26 cellular contexts compared by ENCODE assay signal in genomic region chr16:8120001-8120400, GRCh38.
"Had no signal": no experiment of that assay in that cellular context is flagged by ENCODE, and none has a peak within 500 bp of the region (broad histone marks: within the 10 kb centered on the region; RNA-seq: fewer than 3 reads in every experiment).

No MANE protein-coding gene starts in this region.

- H3K9me3 ChIP-seq: lower lobe of right lung, ovary, right lobe of liver, suprapubic skin, thoracic aorta, tibial artery, upper lobe of right lung, uterus had no signal

- H3K4me1 ChIP-seq: left lung, lower lobe of right lung, right atrium auricular region, right lobe of liver, spleen, suprapubic skin, tibial artery, upper lobe of right lung, uterus had no signal

- ATAC-seq: left colon; left lung; lower lobe of right lung; naive thymus-derived CD8-positive, alpha-beta T cell; right lobe of liver; stimulated activated effector memory CD8-positive, alpha-beta T cell treated with anti-CD3 and anti-CD28 coated beads, Interleukin-12 subunit alpha, Interleukin-12 subunit beta, amount 100 ng/mL, for 72 hours; upper lobe of right lung had no signal

- H3K4me3 ChIP-seq: left lung, lower lobe of right lung, ovary, right atrium auricular region, right lobe of liver, spleen, suprapubic skin, thoracic aorta, tibial artery, upper lobe of right lung, uterus had no signal

- H3K27ac ChIP-seq: left lung, lower lobe of right lung, ovary, right atrium auricular region, right lobe of liver, spleen, suprapubic skin, thoracic aorta, tibial artery, upper lobe of right lung, uterus had no signal

- H3K27me3 ChIP-seq: left lung, ovary, right atrium auricular region, right lobe of liver, spleen, suprapubic skin, tibial artery, upper lobe of right lung, uterus had no signal

- H3K27ac Mint-ChIP-seq: immature natural killer cell; naive thymus-derived CD8-positive, alpha-beta T cell; nephron; progenitor cell of endocrine pancreas; stimulated activated effector memory CD8-positive, alpha-beta T cell treated with anti-CD3 and anti-CD28 coated beads, Interleukin-12 subunit alpha, Interleukin-12 subunit beta, amount 100 ng/mL, for 72 hours; stimulated activated naive CD8-positive, alpha-beta T cell treated with anti-CD3 and anti-CD28 coated beads, Interleukin-15, Interleukin-2, amounts not matched to agents 100 ng/mL and 50 ng/mL, for 24 hours had no signal

- H3K27me3 Mint-ChIP-seq: naive thymus-derived CD8-positive, alpha-beta T cell; progenitor cell of endocrine pancreas; stimulated activated naive CD8-positive, alpha-beta T cell treated with anti-CD3 and anti-CD28 coated beads, Interleukin-15, Interleukin-2, amounts not matched to agents 100 ng/mL and 50 ng/mL, for 24 hours had no signal

- H3K4me1 Mint-ChIP-seq: immature natural killer cell; naive thymus-derived CD8-positive, alpha-beta T cell; nephron; neural crest cell; stimulated activated effector memory CD8-positive, alpha-beta T cell treated with anti-CD3 and anti-CD28 coated beads, Interleukin-12 subunit alpha, Interleukin-12 subunit beta, amount 100 ng/mL, for 72 hours had no signal

- DNase-seq: hypothalamus; immature natural killer cell; kidney; left colon; left lung; lower lobe of right lung; mammary epithelial cell; mesenchymal stem cell; naive thymus-derived CD8-positive, alpha-beta T cell; ovary; right lobe of liver; spleen; stimulated activated CD4-positive, alpha-beta T cell treated with anti-CD3 and anti-CD28 coated beads, Interleukin-4, amount 100 ng/mL, for 24 hours; stimulated activated naive CD4-positive, alpha-beta T cell; tibial artery; trophoblast cell; upper lobe of right lung; uterus had no signal

- H3K36me3 ChIP-seq: left lung, lower lobe of right lung, ovary, right atrium auricular region, right lobe of liver, spleen, suprapubic skin, thoracic aorta, tibial artery, upper lobe of right lung, uterus had no signal

- H3K4me3 Mint-ChIP-seq: immature natural killer cell; naive thymus-derived CD8-positive, alpha-beta T cell; nephron; neural crest cell; stimulated activated effector memory CD8-positive, alpha-beta T cell treated with anti-CD3 and anti-CD28 coated beads, Interleukin-12 subunit alpha, Interleukin-12 subunit beta, amount 100 ng/mL, for 72 hours; stimulated activated naive CD8-positive, alpha-beta T cell treated with anti-CD3 and anti-CD28 coated beads, Interleukin-15, Interleukin-2, amounts not matched to agents 100 ng/mL and 50 ng/mL, for 24 hours had no signal

- H3K36me3 Mint-ChIP-seq: immature natural killer cell; stimulated activated effector memory CD8-positive, alpha-beta T cell treated with anti-CD3 and anti-CD28 coated beads, Interleukin-12 subunit alpha, Interleukin-12 subunit beta, amount 100 ng/mL, for 72 hours had no signal
